Comparison of ENCODE assay signal across 20 cellular contexts in the genomic region with DNA sequence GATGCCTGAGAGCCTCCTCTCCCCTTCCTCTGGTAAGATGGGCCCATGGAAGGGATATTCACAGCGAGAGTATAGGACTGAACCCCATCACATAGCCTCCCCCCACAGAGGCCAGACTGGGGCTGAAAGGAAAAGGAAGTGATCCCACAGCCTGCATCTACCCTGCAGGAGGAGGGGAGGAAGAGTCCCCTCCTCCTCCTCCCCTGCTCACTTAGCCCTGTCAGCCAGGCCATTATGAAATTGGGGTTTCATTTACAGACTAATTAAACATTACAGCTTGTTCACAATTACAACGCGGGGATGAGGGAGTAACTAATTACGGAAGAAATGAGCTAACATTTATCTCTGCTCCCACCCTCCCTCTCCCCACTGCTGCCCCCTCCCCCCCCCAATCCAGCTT. TPM values are rescaled to one million over a fixed set of nuclear protein-coding genes. Genes with fewer than 3 reads are reported as not detected.
DNase-seq lines count a peak whose midpoint lies in the region; ATAC-seq and TF ChIP-seq lines count a peak whose summit lies in the region.
"Had no signal": no experiment of that assay in that cellular context is flagged by ENCODE, and none has a peak within 500 bp of the region (broad histone marks: within the 10 kb centered on the region; RNA-seq: fewer than 3 reads in every experiment).

No MANE protein-coding gene starts in this region.

- POLR2A ChIA-PET in WTC11 (lab: Charles Lee), result no interaction called here
- POLR2A ChIA-PET in activated CD4-positive, alpha-beta memory T cell treated with anti-CD3 and anti-CD28 coated beads for 36 hours (lab: Charles Lee), result no interaction called here

- H3K27me3 ChIP-seq in HUES48 (ENCODE audit: control insufficient read depth, insufficient read depth, low read length) (no peaks in the 10 kb centered on the region), muscle layer of colon (ENCODE audit: control insufficient read depth in 1 of 2, insufficient read depth in 2 of 2, low read length in 2 of 2) (no peaks in the 10 kb centered on the region), tibial artery (no peaks in the 10 kb centered on the region), upper lobe of right lung (no peaks in the 10 kb centered on the region)
- H3K27me3 ChIP-seq: neutrophil had no signal

- peaks cover 36% of the 10 kb centered on the region for H3K4me1 Mint-ChIP-seq in WTC11
- no peaks in the 10 kb centered on the region for H3K4me1 Mint-ChIP-seq in activated CD4-positive, alpha-beta memory T cell treated with anti-CD3 and anti-CD28 coated beads for 36 hours (ENCODE audit: low read depth)

- DNase-seq in WTC11 (ENCODE audit: low spot score) (no peak), tibial artery (no peak), caudate nucleus (lab: John Stamatoyannopoulos, UW) (no peak), upper lobe of right lung (no peak)
- DNase-seq in activated CD4-positive, alpha-beta memory T cell treated with anti-CD3 and anti-CD28 coated beads for 36 hours, result no peak
- DNase-seq: cerebellar nuclear complex, left ventricle myocardium superior, NCI-H2171 treated with DMSO at 0.1 percent for 48 hours, NCI-H774, SHP77 had no signal

- H3K36me3 ChIP-seq in HUES48 (ENCODE audit: control insufficient read depth, insufficient read depth, low read length), result no peaks in the 10 kb centered on the region
- peaks cover 6% of the 10 kb centered on the region for H3K36me3 ChIP-seq in muscle layer of colon (ENCODE audit: insufficient read depth, low read length)
- H3K36me3 ChIP-seq in tibial artery, result peaks cover 0 to 10% (median 3%) of the 10 kb centered on the region in 3 donors
- peaks cover 8% of the 10 kb centered on the region for H3K36me3 ChIP-seq in upper lobe of right lung
- H3K36me3 ChIP-seq: neutrophil had no signal

- H3K9me3 ChIP-seq in HUES48 (ENCODE audit: control insufficient read depth, insufficient read depth, low read length), result no peaks in the 10 kb centered on the region
- H3K9me3 ChIP-seq in muscle layer of colon (ENCODE audit: low read length), result no peaks in the 10 kb centered on the region
- no peaks in the 10 kb centered on the region for H3K9me3 ChIP-seq in tibial artery
- no peaks in the 10 kb centered on the region for H3K9me3 ChIP-seq in upper lobe of right lung
- H3K9me3 ChIP-seq: neutrophil had no signal

- H3K27ac ChIP-seq in HUES48 (ENCODE audit: low read depth, low read length) (peak overlapping the region; percentile 5), muscle layer of colon (ENCODE audit: low read depth, low read length) (peak overlapping the region; percentile 86), tibial artery (peak overlapping the region; percentile 73 to 87), caudate nucleus (ENCODE audit: low read depth, low read length) (no peak overlapping the region), upper lobe of right lung (no peak overlapping the region)
- H3K27ac ChIP-seq: HL-60, neutrophil had no signal

- no peak overlapping the region; the same call in 1 of the 2 replicates for H3K4me3 Mint-ChIP-seq in WTC11
- H3K4me3 Mint-ChIP-seq in activated CD4-positive, alpha-beta memory T cell treated with anti-CD3 and anti-CD28 coated beads for 36 hours, result no peak overlapping the region
- H3K4me3 Mint-ChIP-seq: activated naive CD4-positive, alpha-beta T cell treated with anti-CD3 and anti-CD28 coated beads for 36 hours; activated T-cell treated with anti-CD3 and anti-CD28 coated beads, Interleukin-2, amount 50 U/mL, for 4 hours; CD4-positive, CD25-positive, alpha-beta regulatory T cell; IgD-negative memory B cell had no signal

- H3K27ac Mint-ChIP-seq in WTC11, result peak overlapping the region; percentile 57; the same call in 1 of the 2 replicates
- H3K27ac Mint-ChIP-seq in activated CD4-positive, alpha-beta memory T cell treated with anti-CD3 and anti-CD28 coated beads for 36 hours, result no peak overlapping the region
- H3K27ac Mint-ChIP-seq: activated naive CD4-positive, alpha-beta T cell treated with anti-CD3 and anti-CD28 coated beads for 36 hours; T-cell had no signal

- TF ChIP-seq CTCF in WTC11 (IDR thresholded peaks at IDR 0.05) (no peak), tibial artery (IDR thresholded peaks at IDR 0.05) (no peak), upper lobe of right lung (IDR thresholded peaks at IDR 0.05) (no peak)

- intact Hi-C loops in tibial artery (cut with DNase I; ENCODE audit: low total_unique reads), result no loop called here
- intact Hi-C loops in activated CD4-positive, alpha-beta memory T cell treated with anti-CD3 and anti-CD28 coated beads for 36 hours (cut with micrococcal nuclease), result no loop called here
- intact Hi-C loops in upper lobe of right lung (cut with DNase I), result no loop called here

- no peak for ATAC-seq in WTC11
- ATAC-seq in GM19395 (IDR thresholded peaks at IDR 0.05; ENCODE audit: unreplicated experiment), result no peak
- ATAC-seq in upper lobe of right lung, result no peak

- H3K9ac ChIP-seq in HUES48 (ENCODE audit: low read depth, low read length) (no peak overlapping the region), muscle layer of colon (ENCODE audit: low read length) (peak overlapping the region; percentile 21)

- CTCF ChIA-PET in WTC11 (lab: Charles Lee), result interaction anchor here (0.7 to 2.7 kb wide), 31 partner anchors 9 to 404 kb away, joined by 3 to 19 read pairs (median 5); no protein-coding TSS in a partner anchor
- CTCF ChIA-PET in activated CD4-positive, alpha-beta memory T cell treated with anti-CD3 and anti-CD28 coated beads for 36 hours (lab: Charles Lee), result interaction anchor here (1.0 kb wide), 1 partner anchor 7 kb away, joined by 3 read pairs; no protein-coding TSS in a partner anchor

- H3K4me1 ChIP-seq in HUES48 (ENCODE audit: control insufficient read depth, insufficient read depth, low read length) (peaks cover 15% of the 10 kb centered on the region), muscle layer of colon (ENCODE audit: insufficient read depth, low read length) (peaks cover 43% of the 10 kb centered on the region), tibial artery (peaks cover 6 to 55% (median 40%) of the 10 kb centered on the region in 4 donors), upper lobe of right lung (peaks cover 3% of the 10 kb centered on the region)

- no peaks in the 10 kb centered on the region for H3K9me3 Mint-ChIP-seq in WTC11
- H3K9me3 Mint-ChIP-seq in activated CD4-positive, alpha-beta memory T cell treated with anti-CD3 and anti-CD28 coated beads for 36 hours, result no peaks in the 10 kb centered on the region
- H3K9me3 Mint-ChIP-seq: activated naive CD4-positive, alpha-beta T cell treated with anti-CD3 and anti-CD28 coated beads for 36 hours; activated T-cell treated with anti-CD3 and anti-CD28 coated beads, Interleukin-2, amount 50 U/mL, for 4 hours; CD4-positive, CD25-positive, alpha-beta regulatory T cell; IgD-negative memory B cell; T-cell had no signal

- H3K36me3 Mint-ChIP-seq in WTC11, result no peaks in the 10 kb centered on the region
- H3K36me3 Mint-ChIP-seq in activated CD4-positive, alpha-beta memory T cell treated with anti-CD3 and anti-CD28 coated beads for 36 hours, result peaks cover 2% of the 10 kb centered on the region

- H3K4me3 ChIP-seq in HUES48 (ENCODE audit: low read depth, low read length), result no peak overlapping the region
- no peak overlapping the region for H3K4me3 ChIP-seq in muscle layer of colon (ENCODE audit: low read depth in 1 of 2, low read length in 2 of 2)
- no peak overlapping the region for H3K4me3 ChIP-seq in tibial artery
- H3K4me3 ChIP-seq in upper lobe of right lung, result no peak overlapping the region

- H3K27me3 Mint-ChIP-seq in WTC11 (ENCODE audit: low read depth), result no peaks in the 10 kb centered on the region
- H3K27me3 Mint-ChIP-seq in activated CD4-positive, alpha-beta memory T cell treated with anti-CD3 and anti-CD28 coated beads for 36 hours, result no peaks in the 10 kb centered on the region
- H3K27me3 Mint-ChIP-seq: CD4-positive, CD25-positive, alpha-beta regulatory T cell; IgD-negative memory B cell; T-cell had no signal

TF ChIP-seq in WTC11, 78 proteins besides CTCF, POLR2A, EP300 and RAD21 (continues in another document):
- TF ChIP-seq, protein P1, sequence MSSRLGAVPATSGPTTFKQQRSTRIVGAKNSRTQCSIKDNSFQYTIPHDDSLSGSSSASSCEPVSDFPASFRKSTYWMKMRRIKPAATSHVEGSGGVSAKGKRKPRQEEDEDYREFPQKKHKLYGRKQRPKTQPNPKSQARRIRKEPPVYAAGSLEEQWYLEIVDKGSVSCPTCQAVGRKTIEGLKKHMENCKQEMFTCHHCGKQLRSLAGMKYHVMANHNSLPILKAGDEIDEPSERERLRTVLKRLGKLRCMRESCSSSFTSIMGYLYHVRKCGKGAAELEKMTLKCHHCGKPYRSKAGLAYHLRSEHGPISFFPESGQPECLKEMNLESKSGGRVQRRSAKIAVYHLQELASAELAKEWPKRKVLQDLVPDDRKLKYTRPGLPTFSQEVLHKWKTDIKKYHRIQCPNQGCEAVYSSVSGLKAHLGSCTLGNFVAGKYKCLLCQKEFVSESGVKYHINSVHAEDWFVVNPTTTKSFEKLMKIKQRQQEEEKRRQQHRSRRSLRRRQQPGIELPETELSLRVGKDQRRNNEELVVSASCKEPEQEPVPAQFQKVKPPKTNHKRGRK (CRISPR knock-in tag; IDR thresholded peaks at IDR 0.05; ENCODE audit: borderline replicate concordance), result no peak
- TF ChIP-seq NR3C1 (CRISPR knock-in tag; conservative IDR thresholded peaks at IDR 0.05; ENCODE audit: low read depth) (no peak), SMAD3 (CRISPR knock-in tag; IDR thresholded peaks at IDR 0.05; ENCODE audit: borderline replicate concordance) (no peak), CREB1 (CRISPR knock-in tag; IDR thresholded peaks at IDR 0.05) (no peak), ZNF121 (CRISPR knock-in tag; IDR thresholded peaks at IDR 0.05) (no peak)
- TF ChIP-seq, protein P2, sequence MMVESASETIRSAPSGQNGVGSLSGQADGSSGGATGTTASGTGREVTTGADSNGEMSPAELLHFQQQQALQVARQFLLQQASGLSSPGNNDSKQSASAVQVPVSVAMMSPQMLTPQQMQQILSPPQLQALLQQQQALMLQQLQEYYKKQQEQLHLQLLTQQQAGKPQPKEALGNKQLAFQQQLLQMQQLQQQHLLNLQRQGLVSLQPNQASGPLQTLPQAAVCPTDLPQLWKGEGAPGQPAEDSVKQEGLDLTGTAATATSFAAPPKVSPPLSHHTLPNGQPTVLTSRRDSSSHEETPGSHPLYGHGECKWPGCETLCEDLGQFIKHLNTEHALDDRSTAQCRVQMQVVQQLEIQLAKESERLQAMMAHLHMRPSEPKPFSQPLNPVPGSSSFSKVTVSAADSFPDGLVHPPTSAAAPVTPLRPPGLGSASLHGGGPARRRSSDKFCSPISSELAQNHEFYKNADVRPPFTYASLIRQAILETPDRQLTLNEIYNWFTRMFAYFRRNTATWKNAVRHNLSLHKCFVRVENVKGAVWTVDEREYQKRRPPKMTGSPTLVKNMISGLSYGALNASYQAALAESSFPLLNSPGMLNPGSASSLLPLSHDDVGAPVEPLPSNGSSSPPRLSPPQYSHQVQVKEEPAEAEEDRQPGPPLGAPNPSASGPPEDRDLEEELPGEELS (CRISPR knock-in tag; IDR thresholded peaks at IDR 0.05), result no peak

RNA-seq across cellular contexts. Expression of a gene that starts 25.4 kb away (rescaled TPM):
- total RNA-seq in WTC11 (2021) (40.9 to 44.4 TPM (median 42.3 TPM) in 3 replicates), upper lobe of right lung (34.0 TPM)
- 10 to 100 TPM; 31.1 to 32.8 TPM for total RNA-seq in activated CD4-positive, alpha-beta memory T cell treated with anti-CD3 and anti-CD28 coated beads for 36 hours

Comparison
In these comparisons a context has a peak if more than half of its experiments do, and no peak if none do; other contexts are left out.
1. H3K27ac ChIP-seq: peak in HUES48 (single experiment), muscle layer of colon (single experiment) and tibial artery (2 of 2); none in caudate nucleus (single experiment) and upper lobe of right lung (single experiment).